In the genomic region with DNA sequence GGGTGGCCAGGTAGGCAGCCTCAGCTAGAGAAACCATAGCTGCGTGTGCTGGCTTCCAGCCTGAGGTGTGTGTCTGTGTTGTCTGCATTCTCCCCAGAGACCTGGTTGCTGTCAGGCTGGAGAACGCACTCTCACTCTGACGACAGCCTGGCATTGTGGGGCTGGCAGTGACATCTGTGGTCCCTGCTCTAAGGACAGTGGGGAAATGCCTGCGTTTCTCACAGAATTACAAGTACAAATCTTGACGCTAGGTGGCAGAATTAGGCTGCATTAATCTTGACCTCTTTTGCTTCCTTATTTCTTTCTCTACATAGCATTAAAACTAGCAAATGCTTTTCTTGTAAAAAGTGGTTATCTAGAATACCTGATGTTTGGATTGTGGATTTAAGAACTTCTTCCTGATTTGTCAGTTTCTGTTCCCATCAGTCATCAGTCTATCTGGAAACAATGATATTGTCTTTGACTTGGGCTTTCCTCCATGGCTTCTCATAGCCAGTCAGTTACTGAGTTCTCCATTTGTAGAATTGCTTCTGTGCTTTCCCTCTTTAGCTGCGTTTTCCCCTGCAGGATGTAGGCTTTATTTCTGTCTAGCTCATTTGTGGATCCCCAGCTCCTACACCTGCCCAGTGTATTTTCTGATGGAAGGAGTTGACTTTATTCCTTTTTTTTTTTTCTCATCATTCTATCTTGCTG, we compare ENCODE assay signal across 8 cellular contexts.
A peak's percentile ranks its signal among the peaks of the same experiment; 100 is the strongest.
DNase-seq lines count a peak whose midpoint lies in the region; ATAC-seq and TF ChIP-seq lines count a peak whose summit lies in the region.

No MANE protein-coding gene starts in this region.

- H3K27me3 ChIP-seq in SJCRH30 (no peaks in the 10 kb centered on the region), lung (ENCODE audit: control insufficient read depth, insufficient read depth) (no peaks in the 10 kb centered on the region)

- H3K36me3 Mint-ChIP-seq in activated T-cell treated with anti-CD3 and anti-CD28 coated beads, Interleukin-2, amount 50 U/mL, for 4 hours (ENCODE audit: insufficient read depth), result no peaks in the 10 kb centered on the region
- H3K36me3 Mint-ChIP-seq in effector memory CD8-positive, alpha-beta T cell (ENCODE audit: insufficient read depth), result no peaks in the 10 kb centered on the region

- no peaks in the 10 kb centered on the region for H3K36me3 ChIP-seq in SJCRH30
- no peaks in the 10 kb centered on the region for H3K36me3 ChIP-seq in lung (ENCODE audit: control insufficient read depth in 2 of 2, insufficient read depth in 2 of 2, low read length in 2 of 2)

- no peaks in the 10 kb centered on the region for H3K4me1 Mint-ChIP-seq in activated T-cell treated with anti-CD3 and anti-CD28 coated beads, Interleukin-2, amount 50 U/mL, for 4 hours (ENCODE audit: low read depth)
- peaks cover 0 to 9% of the 10 kb centered on the region in 2 donors for H3K4me1 Mint-ChIP-seq in effector memory CD8-positive, alpha-beta T cell (ENCODE audit: low read depth in 2 of 2)

- no peak for ATAC-seq in activated T-cell treated with anti-CD3 and anti-CD28 coated beads, Interleukin-2, amount 50 U/mL, for 4 hours
- ATAC-seq in GM21737 (IDR thresholded peaks at IDR 0.05; ENCODE audit: unreplicated experiment), result peak; percentile 75
- ATAC-seq in effector memory CD8-positive, alpha-beta T cell (replicated peaks), result peak; percentile 87
- ATAC-seq in lung (ENCODE audit: insufficient read depth, low FRiP score), result peak; percentile 65

- WGBS in lung, 2 donors, result 15 to 20% methylated on average over 6 of the region's 6 CpGs

- DNase-seq in activated T-cell treated with anti-CD3 and anti-CD28 coated beads for 24 hours (ENCODE audit: low read depth) (peak; percentile 23), KG1 (lab: John Stamatoyannopoulos, UW) (peak; percentile 24), SJCRH30 (peak; percentile 27 to 81), lung (ENCODE audit: low spot score) (peak; percentile 39), ureter (ENCODE audit: low spot score) (peak; percentile 54)
- DNase-seq in activated T-cell treated with anti-CD3 and anti-CD28 coated beads, Interleukin-2, amount 50 U/mL, for 4 hours, result no peak
- peak in 2 of 3 experiments; percentile 45 to 49 for DNase-seq in effector memory CD8-positive, alpha-beta T cell

- no peak overlapping the region for H3K4me3 Mint-ChIP-seq in activated T-cell treated with anti-CD3 and anti-CD28 coated beads, Interleukin-2, amount 50 U/mL, for 4 hours
- no peak overlapping the region for H3K4me3 Mint-ChIP-seq in effector memory CD8-positive, alpha-beta T cell

- peaks cover 10% of the 10 kb centered on the region; the same call in 1 of the 2 replicates for H3K4me1 ChIP-seq in SJCRH30
- H3K4me1 ChIP-seq in lung (ENCODE audit: control insufficient read depth in 2 of 2, insufficient read depth in 2 of 2, low read length in 2 of 2), result no peaks in the 10 kb centered on the region

- no peaks in the 10 kb centered on the region for H3K27me3 Mint-ChIP-seq in activated T-cell treated with anti-CD3 and anti-CD28 coated beads, Interleukin-2, amount 50 U/mL, for 4 hours (ENCODE audit: low read depth)
- H3K27me3 Mint-ChIP-seq in effector memory CD8-positive, alpha-beta T cell, result peaks cover 18 to 29% of the 10 kb centered on the region in 2 donors

- H3K9me3 ChIP-seq in SJCRH30 (replicated peaks) (no peaks in the 10 kb centered on the region), lung (ENCODE audit: control insufficient read depth in 2 of 2, insufficient read depth in 1 of 2, low read length in 1 of 2) (no peaks in the 10 kb centered on the region)

- no peaks in the 10 kb centered on the region for H3K9me3 Mint-ChIP-seq in activated T-cell treated with anti-CD3 and anti-CD28 coated beads, Interleukin-2, amount 50 U/mL, for 4 hours
- no peaks in the 10 kb centered on the region for H3K9me3 Mint-ChIP-seq in effector memory CD8-positive, alpha-beta T cell

- H3K27ac ChIP-seq in SJCRH30 (no peak overlapping the region), lung (ENCODE audit: low read depth in 1 of 2, low read length in 1 of 2) (no peak overlapping the region)

- peak; percentile 51 for TF ChIP-seq CTCF in lung (IDR thresholded peaks at IDR 0.05; ENCODE audit: control extremely low read depth, extremely low read depth)

- no peak overlapping the region for H3K27ac Mint-ChIP-seq in effector memory CD8-positive, alpha-beta T cell

- H3K4me3 ChIP-seq in SJCRH30 (no peak overlapping the region), lung (no peak overlapping the region)

Comparison
In these comparisons a context has a peak if more than half of its experiments do, and no peak if none do; other contexts are left out.
1. ATAC-seq: peak in GM21737 (single experiment), effector memory CD8-positive, alpha-beta T cell (single experiment) and lung (single experiment); none in activated T-cell treated with anti-CD3 and anti-CD28 coated beads, Interleukin-2, amount 50 U/mL, for 4 hours (0 of 2).